ENCODE assay signal across 11 cellular contexts in genomic region chr7:85829817-85830432, GRCh38.
DNase-seq lines count a peak whose midpoint lies in the region; ATAC-seq and TF ChIP-seq lines count a peak whose summit lies in the region.
"Had no signal": no experiment of that assay in that cellular context is flagged by ENCODE, and none has a peak within 500 bp of the region (broad histone marks: within the 10 kb centered on the region; RNA-seq: fewer than 3 reads in every experiment).

No MANE protein-coding gene starts in this region.

- H3F3A ChIP-seq in smooth muscle cell (ENCODE audit: low read depth), result no peaks in the 10 kb centered on the region

- no peak overlapping the region for H3K4me2 ChIP-seq in smooth muscle cell

- no peak for ATAC-seq in left colon
- no peak for ATAC-seq in GM21447 (IDR thresholded peaks at IDR 0.05; ENCODE audit: unreplicated experiment)
- ATAC-seq: Right ventricle myocardium inferior had no signal

- H3K27ac Mint-ChIP-seq in CD14-positive monocyte, result no peak overlapping the region
- H3K27ac Mint-ChIP-seq: CD4-positive, CD25-positive, alpha-beta regulatory T cell had no signal

- H3K4me1 Mint-ChIP-seq in CD14-positive monocyte, result no peaks in the 10 kb centered on the region
- H3K4me1 Mint-ChIP-seq: CD4-positive, CD25-positive, alpha-beta regulatory T cell had no signal

- H3K27me3 ChIP-seq in smooth muscle cell (ENCODE audit: low read depth), result no peaks in the 10 kb centered on the region
- H3K27me3 ChIP-seq: vagina had no signal

- H3K79me2 ChIP-seq in smooth muscle cell (ENCODE audit: low read depth), result no peaks in the 10 kb centered on the region

- 86% methylated on average over 3 of the region's 3 CpGs for WGBS in smooth muscle cell (ENCODE audit: low lambda C conversion rate)

- TF ChIP-seq CTCF in smooth muscle cell (IDR thresholded peaks at IDR 0.05; ENCODE audit: borderline replicate concordance, insufficient read depth, poor library complexity, severe bottlenecking) (peak; percentile 48), CD14-positive monocyte (IDR thresholded peaks at IDR 0.05) (no peak)

- no peaks in the 10 kb centered on the region for H3K9me3 ChIP-seq in smooth muscle cell (replicated peaks; ENCODE audit: low read depth)
- H3K9me3 ChIP-seq: vagina had no signal

- H2AFZ ChIP-seq in smooth muscle cell (ENCODE audit: low read depth), result no peak overlapping the region

- H3K9me3 Mint-ChIP-seq in CD14-positive monocyte, result no peaks in the 10 kb centered on the region

- no peak overlapping the region for H3K4me3 Mint-ChIP-seq in CD14-positive monocyte
- H3K4me3 Mint-ChIP-seq: CD4-positive, CD25-positive, alpha-beta regulatory T cell had no signal

- H3K36me3 Mint-ChIP-seq in CD14-positive monocyte, result no peaks in the 10 kb centered on the region
- H3K36me3 Mint-ChIP-seq: CD4-positive, CD25-positive, alpha-beta regulatory T cell had no signal

- intact Hi-C loops in CD14-positive monocyte (cut with micrococcal nuclease) (no loop called here), left colon (cut with DNase I, micrococcal nuclease) (no loop called here)

- H3K36me3 ChIP-seq in smooth muscle cell (ENCODE audit: low read depth), result no peaks in the 10 kb centered on the region
- H3K36me3 ChIP-seq: vagina had no signal

- DNase-seq in NCI-H510A treated with DMSO at 0.1 percent for 48 hours (lab: John Stamatoyannopoulos, UW) (peak; percentile 53), NCI-H510A (lab: John Stamatoyannopoulos, UW) (no peak), NCI-H748 (lab: John Stamatoyannopoulos, UW; ENCODE audit: unreplicated experiment) (peak; percentile 32), fibroblast of gingiva (ENCODE audit: low read depth) (peak; percentile 21), smooth muscle cell (lab: John Stamatoyannopoulos, UW; ENCODE audit: unreplicated experiment) (no peak), CD14-positive monocyte (ENCODE audit: low spot score) (no peak), left colon (no peak)
- DNase-seq: CD4-positive, CD25-positive, alpha-beta regulatory T cell had no signal

- H3K4me1 ChIP-seq in smooth muscle cell (ENCODE audit: low read depth), result no peaks in the 10 kb centered on the region
- H3K4me1 ChIP-seq: vagina had no signal

- peaks cover 0 to 2% (median 0%) of the 10 kb centered on the region in 3 donors for H3K27me3 Mint-ChIP-seq in CD14-positive monocyte (ENCODE audit: low read depth in 3 of 3)
- H3K27me3 Mint-ChIP-seq: CD4-positive, CD25-positive, alpha-beta regulatory T cell had no signal

- no peak overlapping the region for H3K4me3 ChIP-seq in smooth muscle cell
- H3K4me3 ChIP-seq: vagina had no signal

- H3K9ac ChIP-seq in smooth muscle cell (ENCODE audit: low read depth), result no peak overlapping the region

- no peak overlapping the region for H3K27ac ChIP-seq in smooth muscle cell (ENCODE audit: low read depth)
- H3K27ac ChIP-seq: vagina had no signal

- no peaks in the 10 kb centered on the region for H4K20me1 ChIP-seq in smooth muscle cell (ENCODE audit: low read depth)

Comparison
In these comparisons a context has a peak if more than half of its experiments do, and no peak if none do; other contexts are left out.
1. DNase-seq: peak in NCI-H510A treated with DMSO at 0.1 percent for 48 hours (single experiment), NCI-H748 (single experiment) and fibroblast of gingiva (single experiment); none in NCI-H510A (single experiment), smooth muscle cell (single experiment), CD14-positive monocyte (single experiment) and left colon (0 of 2).